18 cellular contexts compared by ENCODE assay signal in genomic region chr1:30765610-30766434, GRCh38. TPM values are rescaled to one million over a fixed set of nuclear protein-coding genes. Genes with fewer than 3 reads are reported as not detected.
DNase-seq lines count a peak whose midpoint lies in the region; ATAC-seq and TF ChIP-seq lines count a peak whose summit lies in the region.
"Had no signal": no experiment of that assay in that cellular context is flagged by ENCODE, and none has a peak within 500 bp of the region (broad histone marks: within the 10 kb centered on the region; RNA-seq: fewer than 3 reads in every experiment).

No MANE protein-coding gene starts in this region.

- no peaks in the 10 kb centered on the region for H3K9me3 ChIP-seq in mesodermal cell (ENCODE audit: control insufficient read depth, low read length)
- H3K9me3 ChIP-seq: pancreas had no signal

- peak overlapping the region; percentile 67 for H3K27ac ChIP-seq in mesodermal cell (ENCODE audit: low read depth, low read length, severe bottlenecking)
- H3K27ac ChIP-seq: 22Rv1, GM23248, pancreas had no signal

- no peak for ATAC-seq in GM18907 (IDR thresholded peaks at IDR 0.05; ENCODE audit: unreplicated experiment)

- no peaks in the 10 kb centered on the region for H3K27me3 Mint-ChIP-seq in T-helper 1 cell treated with Interleukin-12 subunit alpha and Interleukin-12 subunit beta and Interleukin-4 antibody, amounts not matched to agents 30 μg/mL and 1 μg/mL, for 36 hours (ENCODE audit: low read depth)
- H3K27me3 Mint-ChIP-seq in activated CD4-positive, alpha-beta T cell treated with anti-CD3 and anti-CD28 coated beads, Interleukin-2, amount 10 ng/mL, durations not matched to agents 7 days and 5 days, result no peaks in the 10 kb centered on the region

- peaks cover 32% of the 10 kb centered on the region for H3K4me1 ChIP-seq in mesodermal cell (ENCODE audit: control insufficient read depth, insufficient read depth, low read length, poor library complexity, severe bottlenecking)
- H3K4me1 ChIP-seq: pancreas had no signal

- WGBS in mesodermal cell (ENCODE audit: insufficient coverage in 2 of 2), 2 experiments, result 85 to 91% methylated on average over 11 to 13 of the region's 14 CpGs

- DNase-seq in T-helper 1 cell (no peak), GM13976 (ENCODE audit: low spot score) (peak; percentile 61), NCI-H2196 (lab: John Stamatoyannopoulos, UW; ENCODE audit: unreplicated experiment) (no peak)
- DNase-seq in activated CD4-positive, alpha-beta T cell treated with anti-CD3 and anti-CD28 coated beads, Interleukin-2, amount 10 ng/mL, durations not matched to agents 7 days and 5 days, result no peak
- DNase-seq in stimulated activated CD4-positive, alpha-beta T cell treated with anti-CD3 and anti-CD28 coated beads, Interleukin-12 subunit alpha, Interleukin-12 subunit beta, amount 100 ng/mL, for 4 hours, result no peak
- DNase-seq: activated CD4-positive, CD25-positive, alpha-beta regulatory T cell; activated effector memory CD4-positive, alpha-beta T cell treated with anti-CD3 and anti-CD28 coated beads, Interleukin-2, amount 50 U/mL, for 16 hours; GM23248; hippocampal formation; MM.1S; NCI-H2029; NCI-H524 treated with DMSO at 0.1 percent for 48 hours had no signal

- H3K4me3 ChIP-seq in mesodermal cell (ENCODE audit: extremely low read depth, insufficient read depth, low read length, poor library complexity, severe bottlenecking), result no peak overlapping the region
- H3K4me3 ChIP-seq: GM23248, pancreas had no signal

- H3K9me3 Mint-ChIP-seq in T-helper 1 cell treated with Interleukin-12 subunit alpha and Interleukin-12 subunit beta and Interleukin-4 antibody, amounts not matched to agents 30 μg/mL and 1 μg/mL, for 36 hours, result no peaks in the 10 kb centered on the region
- no peaks in the 10 kb centered on the region for H3K9me3 Mint-ChIP-seq in activated CD4-positive, alpha-beta T cell treated with anti-CD3 and anti-CD28 coated beads, Interleukin-2, amount 10 ng/mL, durations not matched to agents 7 days and 5 days
- H3K9me3 Mint-ChIP-seq: CD14-positive monocyte had no signal

- no peaks in the 10 kb centered on the region for H3K36me3 Mint-ChIP-seq in T-helper 1 cell treated with Interleukin-12 subunit alpha and Interleukin-12 subunit beta and Interleukin-4 antibody, amounts not matched to agents 30 μg/mL and 1 μg/mL, for 36 hours (ENCODE audit: low read depth)
- no peaks in the 10 kb centered on the region for H3K36me3 Mint-ChIP-seq in activated CD4-positive, alpha-beta T cell treated with anti-CD3 and anti-CD28 coated beads, Interleukin-2, amount 10 ng/mL, durations not matched to agents 7 days and 5 days (ENCODE audit: low read depth)

- peak overlapping the region; percentile 46 for H3K27ac Mint-ChIP-seq in T-helper 1 cell treated with Interleukin-12 subunit alpha and Interleukin-12 subunit beta and Interleukin-4 antibody, amounts not matched to agents 30 μg/mL and 1 μg/mL, for 36 hours
- H3K27ac Mint-ChIP-seq in activated CD4-positive, alpha-beta T cell treated with anti-CD3 and anti-CD28 coated beads, Interleukin-2, amount 10 ng/mL, durations not matched to agents 7 days and 5 days, result peak overlapping the region; percentile 57

- no peaks in the 10 kb centered on the region for H3K36me3 ChIP-seq in mesodermal cell (ENCODE audit: control insufficient read depth, insufficient read depth, low read length)
- H3K36me3 ChIP-seq: pancreas had no signal

- H3K4me3 Mint-ChIP-seq in T-helper 1 cell treated with Interleukin-12 subunit alpha and Interleukin-12 subunit beta and Interleukin-4 antibody, amounts not matched to agents 30 μg/mL and 1 μg/mL, for 36 hours, result no peak overlapping the region
- no peak overlapping the region for H3K4me3 Mint-ChIP-seq in activated CD4-positive, alpha-beta T cell treated with anti-CD3 and anti-CD28 coated beads, Interleukin-2, amount 10 ng/mL, durations not matched to agents 7 days and 5 days
- H3K4me3 Mint-ChIP-seq: CD14-positive monocyte had no signal

- no peak for TF ChIP-seq CTCF in GM13976 (IDR thresholded peaks at IDR 0.05; ENCODE audit: borderline replicate concordance, control extremely low read depth, extremely low read depth, insufficient read depth, missing control alignments)

- peaks cover 34% of the 10 kb centered on the region for H3K4me1 Mint-ChIP-seq in T-helper 1 cell treated with Interleukin-12 subunit alpha and Interleukin-12 subunit beta and Interleukin-4 antibody, amounts not matched to agents 30 μg/mL and 1 μg/mL, for 36 hours (ENCODE audit: low read depth)
- H3K4me1 Mint-ChIP-seq in activated CD4-positive, alpha-beta T cell treated with anti-CD3 and anti-CD28 coated beads, Interleukin-2, amount 10 ng/mL, durations not matched to agents 7 days and 5 days, result peaks cover 47% of the 10 kb centered on the region

- CTCF ChIA-PET in activated CD4-positive, alpha-beta T cell treated with anti-CD3 and anti-CD28 coated beads, Interleukin-2, amount 10 ng/mL, durations not matched to agents 7 days and 5 days (lab: Charles Lee), result interaction anchor here (1.1 to 2.3 kb wide), 3 partner anchors 14 to 47 kb away, joined by 3 to 12 read pairs (median 8); no protein-coding TSS in a partner anchor

- in situ Hi-C loops in GM13976 (cut with MboI; ENCODE audit: low sequenced_read_pairs, unreplicated experiment), result loop anchor here (5.0 kb wide), 1 partner anchor 34 kb away; no protein-coding TSS in a partner anchor

- POLR2A ChIA-PET in activated CD4-positive, alpha-beta T cell treated with anti-CD3 and anti-CD28 coated beads, Interleukin-2, amount 10 ng/mL, durations not matched to agents 7 days and 5 days (lab: Charles Lee), result no interaction called here

RNA-seq across cellular contexts. Expression of gene LAPTM5, which starts 8.2 kb away (rescaled TPM):
- total RNA-seq in activated CD4-positive, alpha-beta T cell treated with anti-CD3 and anti-CD28 coated beads, Interleukin-2, amount 10 ng/mL, durations not matched to agents 7 days and 5 days, result 100 to 1,000 TPM; 481 to 584 TPM
- polyA plus RNA-seq in mesodermal cell (2013, experiment 1 of 2), result 36.9 TPM
- 25.0 TPM for polyA plus RNA-seq in mesodermal cell (2013, experiment 2 of 2)
- total RNA-seq: GM23248 had no signal

RNA-seq across cellular contexts. Expression of gene MATN1, which starts 42.4 kb away (rescaled TPM):
- not detected for total RNA-seq in activated CD4-positive, alpha-beta T cell treated with anti-CD3 and anti-CD28 coated beads, Interleukin-2, amount 10 ng/mL, durations not matched to agents 7 days and 5 days
- polyA plus RNA-seq in mesodermal cell (2013, experiment 1 of 2), result 0.77 TPM
- 0.35 TPM for polyA plus RNA-seq in mesodermal cell (2013, experiment 2 of 2)
- polyA plus RNA-seq: CD14-positive monocyte, GM23248 had no signal
